In the genomic region with DNA sequence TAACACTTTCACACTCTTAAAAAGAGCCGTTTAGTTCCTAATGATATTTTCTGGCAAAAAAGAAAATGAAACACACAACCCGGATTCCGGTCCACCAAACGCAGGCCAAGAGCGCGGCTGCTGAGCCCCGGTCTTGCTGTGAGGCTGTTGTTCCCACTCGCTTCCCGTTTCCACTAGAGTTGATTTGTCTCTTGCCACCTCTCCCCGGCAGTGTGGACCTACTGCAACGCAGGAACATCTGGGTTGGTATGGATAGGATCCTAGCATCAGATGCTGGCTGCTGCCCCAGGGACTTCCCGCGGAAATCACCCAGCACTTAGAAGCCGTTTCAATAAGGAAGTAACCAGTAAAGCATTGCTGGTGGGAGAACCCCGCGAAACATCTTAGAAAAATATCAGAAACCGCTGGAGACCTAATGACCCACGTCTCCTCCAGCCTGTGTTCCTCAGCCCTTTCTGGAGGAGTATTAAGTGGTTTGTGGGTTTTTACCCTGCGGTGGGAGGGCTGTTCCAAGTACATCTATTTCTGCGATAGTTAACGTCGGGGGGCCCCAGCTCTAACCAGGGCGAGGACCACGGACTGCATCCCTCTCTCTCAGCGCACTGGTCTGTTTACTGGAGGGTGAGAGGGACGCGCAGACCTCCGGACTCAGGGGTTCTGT, we compare ENCODE assay signal across 7 cellular contexts. TPM values are rescaled to one million over a fixed set of nuclear protein-coding genes. Genes with fewer than 3 reads are reported as not detected.
DNase-seq lines count a peak whose midpoint lies in the region; ATAC-seq and TF ChIP-seq lines count a peak whose summit lies in the region.

No MANE protein-coding gene starts in this region.

- H3K9me2 ChIP-seq in PC-3 (replicated peaks; ENCODE audit: low read length) = no peaks in the 10 kb centered on the region

- DNase-seq in PC-3 = peak; percentile 44
- peak in 3 of 4 experiments; percentile 23 to 51 (median 38) for DNase-seq in activated naive CD4-positive, alpha-beta T cell (lab: John Stamatoyannopoulos, UW)
- DNase-seq in left cardiac atrium = peak; percentile 22
- DNase-seq in renal cortical epithelial cell (ENCODE audit: low read depth) = peak; percentile 11
- DNase-seq in cerebellum (ENCODE audit: low spot score) = no peak

- intact Hi-C loops in PC-3 (cut with micrococcal nuclease) = loop anchor here (1.0 to 5.0 kb wide), 3 partner anchors 31 to 79 kb away; no protein-coding TSS in a partner anchor
- intact Hi-C loops in left cardiac atrium (cut with DNase I) = no loop called here

- peak; percentile 62 for ATAC-seq in GM18861 (IDR thresholded peaks at IDR 0.05; ENCODE audit: unreplicated experiment)
- peak; percentile 66 for ATAC-seq in HG02943 (IDR thresholded peaks at IDR 0.05; ENCODE audit: low read depth, unreplicated experiment)
- peak; percentile 59 for ATAC-seq in PC-3
- peak; percentile 35 to 48 for ATAC-seq in left cardiac atrium

- H3K9ac ChIP-seq in PC-3 (ENCODE audit: low read length) = peak overlapping the region; percentile 40

- H3K4me3 ChIP-seq in PC-3 (ENCODE audit: low read length) = peak overlapping the region; percentile 86

- no peaks in the 10 kb centered on the region for H4K20me1 ChIP-seq in PC-3 (ENCODE audit: low read length)

- peaks cover 10% of the 10 kb centered on the region; the same call in 1 of the 2 replicates for H3K4me1 ChIP-seq in PC-3 (ENCODE audit: insufficient read depth, low read length)

- H3K27me3 ChIP-seq in PC-3 (ENCODE audit: low read length) = no peaks in the 10 kb centered on the region

- peaks cover 59% of the 10 kb centered on the region for H3K79me2 ChIP-seq in PC-3 (ENCODE audit: low read length)

- POLR2A ChIA-PET in PC-3 (lab: Charles Lee; ENCODE audit: unreplicated experiment) = no interaction called here

- peak overlapping the region; percentile 7 for H3K27ac ChIP-seq in PC-3 (ENCODE audit: low read length)

- CTCF ChIA-PET in PC-3 (lab: Charles Lee) = interaction anchor here (0.6 kb wide), 1 partner anchor 1071 kb away, joined by 13 read pairs; no protein-coding TSS in a partner anchor

- peak overlapping the region; percentile 92 for H3K4me2 ChIP-seq in PC-3 (ENCODE audit: low read length)

- H3K36me3 ChIP-seq in PC-3 (ENCODE audit: low read depth, low read length) = no peaks in the 10 kb centered on the region

- TF ChIP-seq CTCF in PC-3 (conservative IDR thresholded peaks at IDR 0.05; ENCODE audit: low read depth, low read length) = no peak

- peak overlapping the region; percentile 93 for H2AFZ ChIP-seq in PC-3 (ENCODE audit: low read length)

- BruUV-seq in PC-3 (replicated peaks; lab: Mats Ljungman, UMichigan) = no TSS peak

- no peaks in the 10 kb centered on the region for H3F3A ChIP-seq in PC-3 (ENCODE audit: low read length, unreplicated experiment)

- no peaks in the 10 kb centered on the region for H3K9me3 ChIP-seq in PC-3 (ENCODE audit: low read length)

RNA-seq across cellular contexts. Expression of gene DOCK10, which starts 0.9 kb away (rescaled TPM):
- total RNA-seq in PC-3 (2014; rRNA removed) = 23.1 and 38.5 TPM in 2 replicates
- 1 to 10 TPM; 4.2 to 5.0 TPM for total RNA-seq in left cardiac atrium
- 1.7 and 2.5 TPM in 2 replicates for total RNA-seq in renal cortical epithelial cell
- total RNA-seq in cerebellum = 53.0 TPM
